ENCODE assay signal across 17 cellular contexts in the genomic region with DNA sequence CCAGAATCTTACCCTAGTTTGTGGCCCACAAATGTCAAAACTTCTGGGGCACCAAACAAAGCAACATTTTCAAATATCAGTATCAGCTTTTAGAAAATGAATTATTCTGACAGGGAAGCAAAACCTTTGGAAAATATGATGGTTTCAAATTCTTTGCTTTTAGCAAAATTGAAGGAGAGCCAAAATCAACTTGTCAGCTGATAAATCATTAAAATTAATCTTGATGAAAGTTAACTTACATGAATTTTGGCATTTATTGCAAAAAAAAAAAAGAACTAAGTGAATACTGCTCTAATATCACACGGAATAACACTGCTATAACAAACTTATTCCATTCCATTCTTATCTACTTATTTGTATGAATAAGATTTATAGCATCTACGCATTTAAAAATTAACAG.
DNase-seq lines count a peak whose midpoint lies in the region; TF ChIP-seq lines count a peak whose summit lies in the region.
"Had no signal": no experiment of that assay in that cellular context is flagged by ENCODE, and none has a peak within 500 bp of the region (broad histone marks: within the 10 kb centered on the region; RNA-seq: fewer than 3 reads in every experiment).

No MANE protein-coding gene starts in this region.

- H3K9ac ChIP-seq in SK-N-SH, result peak overlapping the region; percentile 46; the same call in 1 of the 2 replicates
- H3K9ac ChIP-seq: BLaER1 had no signal

- POLR2A ChIA-PET in SK-N-SH (lab: Yijun Ruan, JAX), result no interaction called here

- H3K4me3 ChIP-seq in ACC112 (ENCODE audit: low read depth, low read length) (no peak overlapping the region), SK-N-SH (ENCODE audit: low read depth in 2 of 2, low read length in 1 of 2) (no peak overlapping the region), fibroblast of the aortic adventitia (ENCODE audit: low read depth, low read length) (no peak overlapping the region), adrenal gland (no peak overlapping the region), foreskin fibroblast (ENCODE audit: low read depth in 1 of 2, low read length in 2 of 2) (no peak overlapping the region)
- H3K4me3 ChIP-seq: BLaER1, GM23338 had no signal

- H3F3A ChIP-seq in SK-N-SH (replicated peaks; ENCODE audit: insufficient read depth), result peaks cover 45% of the 10 kb centered on the region

- H3K9me3 ChIP-seq in SK-N-SH (no peaks in the 10 kb centered on the region), adrenal gland (replicated peaks in 1 of 3) (no peaks in the 10 kb centered on the region)
- H3K9me3 ChIP-seq: BLaER1 had no signal

- WGBS in SK-N-SH (ENCODE audit: low lambda C conversion rate), result 44% methylated on average over 2 of the region's 2 CpGs
- WGBS in adrenal gland, 4 donors, result 48 to 70% (median 61%) methylated on average over 2 of the region's 2 CpGs

- H4K20me1 ChIP-seq in SK-N-SH (ENCODE audit: insufficient read depth), result no peaks in the 10 kb centered on the region
- H4K20me1 ChIP-seq: BLaER1 had no signal

- H3K9me2 ChIP-seq in SK-N-SH, result no peaks in the 10 kb centered on the region

- TF ChIP-seq EP300 in SK-N-SH (IDR thresholded peaks at IDR 0.05; ENCODE audit: borderline replicate concordance in 1 of 2, low read depth in 1 of 2, low read length in 1 of 2), result peak in 1 of 2 experiments; percentile 55; a peak in 1 of 4 replicates

- CTCF ChIA-PET in SK-N-SH (lab: Yijun Ruan, JAX), result interaction anchor here (1.7 kb wide), 1 partner anchor 15 kb away, joined by 5 read pairs; no protein-coding TSS in a partner anchor

- DNase-seq in SK-N-SH (no peak), fibroblast of the aortic adventitia (ENCODE audit: low read depth) (peak; percentile 69), OCI-M1 (lab: John Stamatoyannopoulos, UW) (no peak), adrenal gland (no peak), foreskin fibroblast (no peak), A172 (ENCODE audit: low spot score) (no peak)
- DNase-seq: 8988T; AML-193; CD4-positive, alpha-beta memory T cell; DMS153; DMS79; GDM1; HCEC 1CT had no signal

- H3K4me2 ChIP-seq in SK-N-SH, result 0 out of 2 replicates have a peak overlapping the region, but pooled peaks have one; percentile 23
- H3K4me2 ChIP-seq: BLaER1, GM23338 had no signal

- no peak for TF ChIP-seq POLR2A in adrenal gland (IDR thresholded peaks at IDR 0.05)

- H3K4me1 ChIP-seq in ACC112 (ENCODE audit: control insufficient read depth, insufficient read depth, low read length, unreplicated experiment), result peaks cover 12% of the 10 kb centered on the region
- H3K4me1 ChIP-seq in SK-N-SH (ENCODE audit: control insufficient read depth in 1 of 2, insufficient read depth in 2 of 2, low read depth in 1 of 2, low read length in 1 of 2), result peaks cover 0 to 14% of the 10 kb centered on the region in 2 experiments; a peak in 2 of 4 replicates
- peaks cover 7 to 20% of the 10 kb centered on the region in 2 donors for H3K4me1 ChIP-seq in adrenal gland (replicated peaks in 1 of 2)
- H3K4me1 ChIP-seq: BLaER1 had no signal

- H3K36me3 ChIP-seq in ACC112 (ENCODE audit: insufficient read depth, low read length) (no peaks in the 10 kb centered on the region), SK-N-SH (replicated peaks in 1 of 2; ENCODE audit: control insufficient read depth in 1 of 2, insufficient read depth in 2 of 2, low read length in 1 of 2) (no peaks in the 10 kb centered on the region), adrenal gland (replicated peaks in 1 of 2) (no peaks in the 10 kb centered on the region)
- H3K36me3 ChIP-seq: BLaER1 had no signal

- no peak for TF ChIP-seq CTCF in SK-N-SH (IDR thresholded peaks at IDR 0.05)
- TF ChIP-seq CTCF in fibroblast of the aortic adventitia (IDR thresholded peaks at IDR 0.05; ENCODE audit: insufficient read depth, low read length), result no peak
- no peak for TF ChIP-seq CTCF in adrenal gland (IDR thresholded peaks at IDR 0.05)
- no peak for TF ChIP-seq CTCF in foreskin fibroblast (IDR thresholded peaks at IDR 0.05; ENCODE audit: low read depth, low read length)

- peak overlapping the region; percentile 17 for H2AFZ ChIP-seq in ACC112 (ENCODE audit: low read length, unreplicated experiment)
- peak overlapping the region; percentile 34; the same call in 1 of the 2 replicates for H2AFZ ChIP-seq in SK-N-SH (ENCODE audit: low read depth)
- H2AFZ ChIP-seq: GM23338 had no signal

- intact Hi-C loops in adrenal gland (cut with DNase I), result no loop called here

- H3K79me2 ChIP-seq in ACC112 (ENCODE audit: control insufficient read depth, insufficient read depth, low read length, unreplicated experiment) (no peaks in the 10 kb centered on the region), SK-N-SH (ENCODE audit: insufficient read depth) (no peaks in the 10 kb centered on the region)

- H3K27me3 ChIP-seq in ACC112 (ENCODE audit: insufficient read depth, low read length) (no peaks in the 10 kb centered on the region), SK-N-SH (ENCODE audit: insufficient read depth) (no peaks in the 10 kb centered on the region), adrenal gland (no peaks in the 10 kb centered on the region)
- H3K27me3 ChIP-seq: BLaER1 had no signal

- no peak for TF ChIP-seq RAD21 in SK-N-SH (IDR thresholded peaks at IDR 0.05; ENCODE audit: low read length)

- H3K27ac ChIP-seq in ACC112 (ENCODE audit: low read depth, low read length), result no peak overlapping the region
- H3K27ac ChIP-seq in SK-N-SH (ENCODE audit: low read depth in 2 of 2, low read length in 1 of 2), result peak overlapping the region in 1 of 2 experiments; percentile 85; a peak in 2 of 4 replicates
- H3K27ac ChIP-seq in adrenal gland, result no peak overlapping the region
- H3K27ac ChIP-seq: BLaER1, HL-60 had no signal

TF ChIP-seq in SK-N-SH, 30 proteins besides CTCF, POLR2A, EP300 and RAD21:
- TF ChIP-seq MXI1 (IDR thresholded peaks at IDR 0.05; ENCODE audit: low read depth, low read length) (no peak), JUND (IDR thresholded peaks at IDR 0.05) (peak; percentile 38), FOXJ3 (CRISPR knock-in tag; IDR thresholded peaks at IDR 0.05) (no peak), NFIC (IDR thresholded peaks at IDR 0.05; ENCODE audit: borderline replicate concordance) (peak; percentile 65; the same call in 1 of the 2 replicates), TCF12 (IDR thresholded peaks at IDR 0.05) (peak; percentile 49), PBX3 (IDR thresholded peaks at IDR 0.05) (peak; percentile 81)
